ENCODE assay signal across 6 cellular contexts in the genomic region with DNA sequence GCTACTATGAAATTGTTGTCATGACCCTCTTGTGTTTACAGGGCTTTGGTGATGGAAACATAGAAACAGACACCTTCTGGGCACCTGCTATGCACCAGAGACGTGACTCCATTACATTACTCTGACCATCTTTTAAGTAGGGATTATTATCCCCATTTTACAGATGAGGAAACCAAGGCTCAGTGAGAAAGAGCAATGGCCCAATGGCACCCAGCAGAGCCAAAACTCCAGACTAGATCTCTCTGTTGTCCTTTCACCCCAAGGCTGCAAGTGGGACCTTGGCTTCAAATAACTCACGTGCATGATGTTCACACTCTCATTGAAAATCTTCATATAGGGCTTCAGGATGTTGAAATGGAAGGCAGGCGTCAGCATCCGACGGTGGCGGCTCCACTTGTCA. TPM values are rescaled to one million over a fixed set of nuclear protein-coding genes. Genes with fewer than 3 reads are reported as not detected.
"Had no signal": no experiment of that assay in that cellular context is flagged by ENCODE, and none has a peak within 500 bp of the region (broad histone marks: within the 10 kb centered on the region; RNA-seq: fewer than 3 reads in every experiment).

No MANE protein-coding gene starts in this region.

- H3K27ac Mint-ChIP-seq: GM23338, H9, IgD-negative memory B cell had no signal

- H3K4me2 ChIP-seq: GM23338 had no signal

- H3K4me1 Mint-ChIP-seq: GM23338, H9, IgD-negative memory B cell had no signal

- DNase-seq: H9, HCEC 1CT had no signal

- H2AFZ ChIP-seq: GM23338 had no signal

- H3K4me3 Mint-ChIP-seq: GM23338, H9, IgD-negative memory B cell had no signal

- H3K4me3 ChIP-seq: GM23338 had no signal

RNA-seq across cellular contexts. Expression of gene CYP4F2, which starts 5.9 kb away (rescaled TPM):
- total RNA-seq: GM23338, H1, H9, HT-29 had no signal

RNA-seq across cellular contexts. Expression of gene CYP4F11, which starts 42.3 kb away (rescaled TPM):
- total RNA-seq: GM23338, H1, H9 had no signal

RNA-seq across cellular contexts. Expression of gene OR10H4, which starts 56.8 kb away (rescaled TPM):
- total RNA-seq: GM23338, H1, H9, HT-29 had no signal
